In genomic region chr22:37484115-37485005, GRCh38 we compare ENCODE assay signal across 8 cellular contexts. TPM values are rescaled to one million over a fixed set of nuclear protein-coding genes. Genes with fewer than 3 reads are reported as not detected.
DNase-seq lines count a peak whose midpoint lies in the region; ATAC-seq and TF ChIP-seq lines count a peak whose summit lies in the region.

No MANE protein-coding gene starts in this region.

- peak in 1 of 4 donors; percentile 64 for TF ChIP-seq POLR2A in esophagus squamous epithelium (IDR thresholded peaks at IDR 0.05)
- TF ChIP-seq POLR2A in gastrocnemius medialis (IDR thresholded peaks at IDR 0.05) = no peak

- no peaks in the 10 kb centered on the region for H3K9me2 ChIP-seq in MM.1S (replicated peaks; ENCODE audit: insufficient read depth, low read length)

- ATAC-seq in gastrocnemius medialis (peak in 1 of 2 donors; percentile 43), HG02571 (IDR thresholded peaks at IDR 0.05; ENCODE audit: unreplicated experiment) (no peak), GM19351 (IDR thresholded peaks at IDR 0.05; ENCODE audit: unreplicated experiment) (no peak)

- H3K27ac ChIP-seq in MM.1S (ENCODE audit: low read length) (peak overlapping the region; percentile 75), esophagus squamous epithelium (peak overlapping the region; percentile 64 to 91 (median 81)), gastrocnemius medialis (peak overlapping the region; percentile 51 to 74 (median 67))

- intact Hi-C loops in esophagus squamous epithelium (cut with DNase I) = no loop called here
- intact Hi-C loops in gastrocnemius medialis (cut with DNase I; ENCODE audit: low total_unique reads) = no loop called here

- TF ChIP-seq CTCF in GM12865 (IDR thresholded peaks at IDR 0.05; ENCODE audit: insufficient read depth, low read depth, low read length, missing control alignments) (no peak), MM.1S (IDR thresholded peaks at IDR 0.05; ENCODE audit: low read length) (no peak), esophagus squamous epithelium (IDR thresholded peaks at IDR 0.05) (no peak), gastrocnemius medialis (IDR thresholded peaks at IDR 0.05 in 4 of 5, conservative IDR thresholded peaks at IDR 0.05 in 1 of 5) (no peak)

- H4K20me1 ChIP-seq in MM.1S (ENCODE audit: insufficient read depth, low read length) = 0 out of 2 replicates have a peak, but pooled peaks cover 4% of the 10 kb centered on the region

- no peaks in the 10 kb centered on the region; the same call in 1 of the 2 replicates for H3F3A ChIP-seq in MM.1S (ENCODE audit: insufficient read depth, low read length)

- peak overlapping the region; percentile 61 for H2AFZ ChIP-seq in MM.1S (ENCODE audit: low read length)

- DNase-seq in GM12865 (ENCODE audit: low read depth) (peak; percentile 94), MM.1S (peak; percentile 86), esophagus squamous epithelium (lab: John Stamatoyannopoulos, UW) (peak; percentile 67), gastrocnemius medialis (peak; percentile 47 to 61), NCI-H526 treated with DMSO at 0.1 percent for 48 hours (lab: John Stamatoyannopoulos, UW) (no peak)
- DNase-seq in activated CD8-positive, alpha-beta memory T cell treated with anti-CD3 and anti-CD28 coated beads for 4 hours (ENCODE audit: low read depth in 2 of 2) = peak; percentile 45 to 52

- peak overlapping the region; percentile 83 for H3K4me2 ChIP-seq in MM.1S (ENCODE audit: low read depth, low read length)

- H3K9me3 ChIP-seq in MM.1S (replicated peaks; ENCODE audit: insufficient read depth, low read length) (no peaks in the 10 kb centered on the region), esophagus squamous epithelium (no peaks in the 10 kb centered on the region), gastrocnemius medialis (no peaks in the 10 kb centered on the region)

- peak overlapping the region; percentile 89 for H3K9ac ChIP-seq in MM.1S (ENCODE audit: low read length)

- in situ Hi-C loops in gastrocnemius medialis (cut with MboI; ENCODE audit: low sequenced_read_pairs in 4 of 4) = no loop called here

- WGBS in esophagus squamous epithelium, 2 donors = 52 to 53% methylated on average over 3 to 9 of the region's 35 CpGs

- peaks cover 63% of the 10 kb centered on the region for H3K79me2 ChIP-seq in MM.1S (ENCODE audit: low read length)

- H3K4me3 ChIP-seq in GM12865 (ENCODE audit: low read depth, low read length) (peak overlapping the region; percentile 78), MM.1S (ENCODE audit: low read length) (peak overlapping the region; percentile 91), esophagus squamous epithelium (peak overlapping the region; percentile 30 to 66 (median 48)), gastrocnemius medialis (peak overlapping the region; percentile 33 to 53 (median 43))

- H3K36me3 ChIP-seq in MM.1S (replicated peaks; ENCODE audit: insufficient read depth, low read length) (no peaks in the 10 kb centered on the region), esophagus squamous epithelium (peaks cover 0 to 4% (median 0%) of the 10 kb centered on the region in 3 donors), gastrocnemius medialis (no peaks in the 10 kb centered on the region)

- H3K27me3 ChIP-seq in MM.1S (replicated peaks; ENCODE audit: insufficient read depth, low read length) (no peaks in the 10 kb centered on the region), esophagus squamous epithelium (peaks cover 0 to 41% (median 0%) of the 10 kb centered on the region in 4 donors), gastrocnemius medialis (peaks cover 0 to 8% (median 3%) of the 10 kb centered on the region in 3 donors)

- H3K4me1 ChIP-seq in MM.1S (ENCODE audit: low read length) = peaks cover 13% of the 10 kb centered on the region; the same call in 1 of the 2 replicates
- peaks cover 6 to 35% (median 24%) of the 10 kb centered on the region in 3 donors for H3K4me1 ChIP-seq in esophagus squamous epithelium
- H3K4me1 ChIP-seq in gastrocnemius medialis = peaks cover 5 to 16% of the 10 kb centered on the region in 2 donors

RNA-seq across cellular contexts. Expression of gene MFNG, which starts 1.8 kb away (rescaled TPM):
- total RNA-seq in esophagus squamous epithelium (10 to 100 TPM in 1 of 4 donors, 1 to 10 TPM in 3; 3.8 to 10.3 (median 7.9) TPM), gastrocnemius medialis (1 to 10 TPM; 2.4 to 7.0 (median 5.2) TPM)

RNA-seq across cellular contexts. Expression of gene CARD10, which starts 34.9 kb away (rescaled TPM):
- total RNA-seq in esophagus squamous epithelium = 10 to 100 TPM; 11.6 to 24.1 (median 20.9) TPM
- total RNA-seq in gastrocnemius medialis = 1 to 10 TPM; 2.6 to 5.7 (median 4.4) TPM

RNA-seq across cellular contexts. Expression of gene ELFN2, which starts 57.1 kb away (rescaled TPM):
- total RNA-seq in esophagus squamous epithelium = not detected
- total RNA-seq in gastrocnemius medialis = under 1 TPM in 2 of 4 donors, not detected in 2; 0.02 to 0.03 TPM
